Comparison of ENCODE assay signal across 8 cellular contexts in genomic region chr12:92145731-92146496, GRCh38. TPM values are rescaled to one million over a fixed set of nuclear protein-coding genes. Genes with fewer than 3 reads are reported as not detected.
DNase-seq lines count a peak whose midpoint lies in the region; ATAC-seq and TF ChIP-seq lines count a peak whose summit lies in the region.

Gene BTG1 (minus strand): TSS chr12:92145846. CDS start chr12:92145535, 311 bp downstream.

- peak; percentile 98 for DNase-seq in DMS153 treated with DMSO at 0.1 percent for 48 hours (lab: John Stamatoyannopoulos, UW; ENCODE audit: unreplicated experiment)
- peak; percentile 100 for DNase-seq in KBM-7
- peak; percentile 97 for DNase-seq in activated T-cell treated with anti-CD3 and anti-CD28 coated beads, Interleukin-2, amount 50 U/mL, for 24 hours
- DNase-seq in epithelial cell of proximal tubule (ENCODE audit: low read depth), result peak; percentile 97
- peak; percentile 100 for DNase-seq in mucosa of gallbladder (ENCODE audit: low spot score)
- DNase-seq in stimulated activated CD8-positive, alpha-beta memory T cell treated with anti-CD3 and anti-CD28 coated beads, Interleukin-4, amount 100 ng/mL, for 4 hours (ENCODE audit: low read depth in 2 of 2, low spot score in 1 of 2), result peak; percentile 95 to 98

- peak within 1 kb of the TSS; percentile 99 for H3K27ac Mint-ChIP-seq in activated T-cell treated with anti-CD3 and anti-CD28 coated beads, Interleukin-2, amount 50 U/mL, for 24 hours

- in situ Hi-C loops in KBM-7 (cut with MboI; ENCODE audit: low pct_unique_long_range_greater_than_20kb, low sequenced_read_pairs), result no loop called here

- ATAC-seq in GM21717 (IDR thresholded peaks at IDR 0.05; ENCODE audit: unreplicated experiment), result peak; percentile 70

- H3K4me3 ChIP-seq in epithelial cell of proximal tubule (ENCODE audit: low read depth, low read length), result peak within 1 kb of the TSS; percentile 89

- H3K4me1 Mint-ChIP-seq in activated T-cell treated with anti-CD3 and anti-CD28 coated beads, Interleukin-2, amount 50 U/mL, for 24 hours (ENCODE audit: low read depth), result peaks cover 45% of the 10 kb centered on the region

- peaks cover 62% of the 10 kb centered on the region for H3K36me3 Mint-ChIP-seq in activated T-cell treated with anti-CD3 and anti-CD28 coated beads, Interleukin-2, amount 50 U/mL, for 24 hours (ENCODE audit: low read depth)

- TF ChIP-seq CTCF in epithelial cell of proximal tubule (conservative IDR thresholded peaks at IDR 0.05; ENCODE audit: low read depth, low read length), result no peak

- H3K9me3 Mint-ChIP-seq in activated T-cell treated with anti-CD3 and anti-CD28 coated beads, Interleukin-2, amount 50 U/mL, for 24 hours, result no peaks in the 10 kb centered on the region

- no peaks in the 10 kb centered on the region for H3K27me3 Mint-ChIP-seq in activated T-cell treated with anti-CD3 and anti-CD28 coated beads, Interleukin-2, amount 50 U/mL, for 24 hours

- peak within 1 kb of the TSS; percentile 100 for H3K4me3 Mint-ChIP-seq in activated T-cell treated with anti-CD3 and anti-CD28 coated beads, Interleukin-2, amount 50 U/mL, for 24 hours

TF ChIP-seq in PFSK-1, 5 proteins besides CTCF, POLR2A, EP300 and RAD21:
- TF ChIP-seq TAF1 (IDR thresholded peaks at IDR 0.05; ENCODE audit: borderline replicate concordance, insufficient read depth, low read length), result peak; percentile 99
- TF ChIP-seq FOXP2 (optimal IDR thresholded peaks at IDR 0.05; ENCODE audit: borderline replicate concordance, extremely low read depth, extremely low read length, insufficient read depth), result peak; percentile 93
- TF ChIP-seq POLR2AphosphoS5 (IDR thresholded peaks at IDR 0.05; ENCODE audit: low read depth, low read length), result peak; percentile 100
- peak; percentile 58 to 71; a peak in 2 of 4 replicates for TF ChIP-seq REST (IDR thresholded peaks at IDR 0.05; ENCODE audit: insufficient read depth in 1 of 2, low read depth in 2 of 2, low read length in 2 of 2)
- TF ChIP-seq SIN3A (IDR thresholded peaks at IDR 0.05; ENCODE audit: borderline replicate concordance, insufficient read depth, low read length), result peak; percentile 88; the same call in 1 of the 2 replicates

RNA-seq across cellular contexts. Expression of gene BTG1, which starts in this region (rescaled TPM):
- polyA plus RNA-seq in PFSK-1 (2012; ENCODE audit: insufficient read length, low read depth), result 72.9 TPM
- total RNA-seq in epithelial cell of proximal tubule (15.8 and 22.8 TPM in 2 replicates), mucosa of gallbladder (235 TPM)

Comparison
In these comparisons a context has a peak if more than half of its experiments do, and no peak if none do; other contexts are left out.
1. Peak in every context shown above with its lines: DNase-seq, ATAC-seq and H3K4me3 ChIP-seq.